12 cellular contexts compared by ENCODE assay signal in the genomic region with DNA sequence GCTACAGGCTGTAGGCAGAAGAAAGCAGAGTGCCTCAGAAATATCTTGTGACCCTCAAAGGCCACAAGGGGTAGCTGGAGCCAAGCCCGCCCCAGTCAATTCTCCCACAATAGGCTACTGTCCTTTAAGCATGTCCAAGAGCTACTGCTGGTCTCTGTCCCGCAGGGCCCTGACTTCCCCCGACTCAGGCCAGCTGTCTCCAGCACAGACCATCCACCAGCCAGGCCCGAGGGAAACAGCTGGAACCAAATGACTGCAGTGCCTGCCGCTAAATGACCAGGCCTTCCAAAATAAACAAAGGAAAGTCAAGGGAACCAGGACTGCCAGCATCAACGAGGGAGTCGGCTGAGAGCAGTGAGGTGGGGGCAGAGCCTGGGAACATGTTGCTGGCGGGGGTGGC. TPM values are rescaled to one million over a fixed set of nuclear protein-coding genes. Genes with fewer than 3 reads are reported as not detected.
DNase-seq lines count a peak whose midpoint lies in the region; ATAC-seq lines count a peak whose summit lies in the region.
"Had no signal": no experiment of that assay in that cellular context is flagged by ENCODE, and none has a peak within 500 bp of the region (broad histone marks: within the 10 kb centered on the region; RNA-seq: fewer than 3 reads in every experiment).

No MANE protein-coding gene starts in this region.

- no peak overlapping the region for H3K27ac Mint-ChIP-seq in activated T-helper 1 cell treated with anti-CD3 and anti-CD28 coated beads, Interleukin-12 subunit alpha, Interleukin-12 subunit beta, Interleukin-2, Interleukin-4 antibody, amounts not matched to agents 30 ng/mL and 10 ng/mL and 1 ng/mL, durations not matched to agents 14 hours and 24 hours and 36 hours
- H3K27ac Mint-ChIP-seq: activated naive CD8-positive, alpha-beta T cell treated with anti-CD3 and anti-CD28 coated beads for 36 hours had no signal

- no peaks in the 10 kb centered on the region for H3K36me3 Mint-ChIP-seq in activated T-helper 1 cell treated with anti-CD3 and anti-CD28 coated beads, Interleukin-12 subunit alpha, Interleukin-12 subunit beta, Interleukin-2, Interleukin-4 antibody, amounts not matched to agents 30 ng/mL and 10 ng/mL and 1 ng/mL, durations not matched to agents 14 hours and 24 hours and 36 hours (ENCODE audit: low read depth)
- H3K36me3 Mint-ChIP-seq: activated naive CD8-positive, alpha-beta T cell treated with anti-CD3 and anti-CD28 coated beads for 36 hours had no signal

- DNase-seq in ELR (ENCODE audit: low read depth) (peak; percentile 30), astrocyte of the hippocampus (ENCODE audit: low read depth, low spot score) (peak; percentile 58), hepatic stellate cell (ENCODE audit: low spot score) (peak; percentile 62), posterior vena cava (ENCODE audit: low spot score) (peak; percentile 87), NOMO-1 treated with DMSO at 0.1 percent for 48 hours (lab: John Stamatoyannopoulos, UW; ENCODE audit: unreplicated experiment) (no peak)
- no peak for DNase-seq in activated CD4-positive, alpha-beta T cell treated with anti-CD3 and anti-CD28 coated beads for 1 hour
- no peak for DNase-seq in activated T-helper 1 cell treated with anti-CD3 and anti-CD28 coated beads, Interleukin-12 subunit alpha, Interleukin-12 subunit beta, Interleukin-2, Interleukin-4 antibody, amounts not matched to agents 30 ng/mL and 10 ng/mL and 1 ng/mL, durations not matched to agents 14 hours and 24 hours and 36 hours (ENCODE audit: low spot score)
- DNase-seq: activated naive CD8-positive, alpha-beta T cell treated with anti-CD3 and anti-CD28 coated beads for 36 hours; NCI-H1105 treated with DMSO at 0.1 percent for 48 hours; ovary had no signal

- H3K4me3 Mint-ChIP-seq in activated T-helper 1 cell treated with anti-CD3 and anti-CD28 coated beads, Interleukin-12 subunit alpha, Interleukin-12 subunit beta, Interleukin-2, Interleukin-4 antibody, amounts not matched to agents 30 ng/mL and 10 ng/mL and 1 ng/mL, durations not matched to agents 14 hours and 24 hours and 36 hours, result no peak overlapping the region
- H3K4me3 Mint-ChIP-seq: activated naive CD8-positive, alpha-beta T cell treated with anti-CD3 and anti-CD28 coated beads for 36 hours had no signal

- no peak for ATAC-seq in HG03432 (IDR thresholded peaks at IDR 0.05; ENCODE audit: unreplicated experiment)
- ATAC-seq: activated CD4-positive, CD25-positive, alpha-beta regulatory T cell treated with anti-CD3 and anti-CD28 coated beads, Interleukin-2, amount 50 U/mL, for 24 hours had no signal

- no peaks in the 10 kb centered on the region for H3K4me1 Mint-ChIP-seq in activated T-helper 1 cell treated with anti-CD3 and anti-CD28 coated beads, Interleukin-12 subunit alpha, Interleukin-12 subunit beta, Interleukin-2, Interleukin-4 antibody, amounts not matched to agents 30 ng/mL and 10 ng/mL and 1 ng/mL, durations not matched to agents 14 hours and 24 hours and 36 hours (ENCODE audit: low read depth)
- H3K4me1 Mint-ChIP-seq: activated naive CD8-positive, alpha-beta T cell treated with anti-CD3 and anti-CD28 coated beads for 36 hours had no signal

- intact Hi-C loops in posterior vena cava (cut with DNase I), result loop anchor here (5.0 to 10.0 kb wide), 2 partner anchors 74 to 77 kb away; no protein-coding TSS in a partner anchor
- intact Hi-C loops in activated T-helper 1 cell treated with anti-CD3 and anti-CD28 coated beads, Interleukin-12 subunit alpha, Interleukin-12 subunit beta, Interleukin-2, Interleukin-4 antibody, amounts not matched to agents 30 ng/mL and 10 ng/mL and 1 ng/mL, durations not matched to agents 14 hours and 24 hours and 36 hours (cut with micrococcal nuclease), result no loop called here

- no peaks in the 10 kb centered on the region for H3K9me3 Mint-ChIP-seq in activated T-helper 1 cell treated with anti-CD3 and anti-CD28 coated beads, Interleukin-12 subunit alpha, Interleukin-12 subunit beta, Interleukin-2, Interleukin-4 antibody, amounts not matched to agents 30 ng/mL and 10 ng/mL and 1 ng/mL, durations not matched to agents 14 hours and 24 hours and 36 hours
- H3K9me3 Mint-ChIP-seq: activated naive CD8-positive, alpha-beta T cell treated with anti-CD3 and anti-CD28 coated beads for 36 hours had no signal

- H3K27me3 Mint-ChIP-seq in activated T-helper 1 cell treated with anti-CD3 and anti-CD28 coated beads, Interleukin-12 subunit alpha, Interleukin-12 subunit beta, Interleukin-2, Interleukin-4 antibody, amounts not matched to agents 30 ng/mL and 10 ng/mL and 1 ng/mL, durations not matched to agents 14 hours and 24 hours and 36 hours (ENCODE audit: insufficient read depth), result peaks cover 3% of the 10 kb centered on the region
- H3K27me3 Mint-ChIP-seq: activated naive CD8-positive, alpha-beta T cell treated with anti-CD3 and anti-CD28 coated beads for 36 hours had no signal

RNA-seq across cellular contexts. Expression of a gene that starts 36.7 kb away (rescaled TPM):
- 100 to 1,000 TPM; 111 to 137 TPM for total RNA-seq in posterior vena cava
- 48.8 and 51.0 TPM in 2 replicates for total RNA-seq in activated T-helper 1 cell treated with anti-CD3 and anti-CD28 coated beads, Interleukin-12 subunit alpha, Interleukin-12 subunit beta, Interleukin-2, Interleukin-4 antibody, amounts not matched to agents 30 ng/mL and 10 ng/mL and 1 ng/mL, durations not matched to agents 14 hours and 24 hours and 36 hours

Comparison
In these comparisons a context has a peak if more than half of its experiments do, and no peak if none do; other contexts are left out.
1. DNase-seq: peak in ELR (single experiment), astrocyte of the hippocampus (single experiment), hepatic stellate cell (single experiment) and posterior vena cava (single experiment); none in NOMO-1 treated with DMSO at 0.1 percent for 48 hours (single experiment), activated CD4-positive, alpha-beta T cell treated with anti-CD3 and anti-CD28 coated beads for 1 hour (single experiment) and activated T-helper 1 cell treated with anti-CD3 and anti-CD28 coated beads, Interleukin-12 subunit alpha, Interleukin-12 subunit beta, Interleukin-2, Interleukin-4 antibody, amounts not matched to agents 30 ng/mL and 10 ng/mL and 1 ng/mL, durations not matched to agents 14 hours and 24 hours and 36 hours (single experiment).